In the genomic region with DNA sequence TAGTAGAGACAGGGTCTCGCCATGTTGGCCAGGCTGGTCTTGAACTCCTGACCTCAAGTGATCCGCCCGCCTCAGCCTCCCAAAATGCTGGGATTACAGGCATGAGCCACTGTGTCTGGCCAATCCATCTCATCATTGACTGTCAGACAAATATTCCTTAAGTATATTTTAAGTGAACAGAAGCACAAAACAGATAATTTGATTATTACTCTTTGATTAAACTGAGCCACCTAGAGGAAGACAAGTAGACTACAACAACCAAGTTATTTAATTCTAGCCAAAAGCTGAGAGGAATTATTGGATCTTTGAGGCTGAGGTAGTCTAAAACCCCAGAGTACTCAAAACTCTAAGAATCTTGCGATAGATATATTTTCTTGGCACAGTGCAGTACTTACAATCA, we compare ENCODE assay signal across 14 cellular contexts. TPM values are rescaled to one million over a fixed set of nuclear protein-coding genes. Genes with fewer than 3 reads are reported as not detected.
A peak's percentile ranks its signal among the peaks of the same experiment; 100 is the strongest.
DNase-seq lines count a peak whose midpoint lies in the region; ATAC-seq and TF ChIP-seq lines count a peak whose summit lies in the region.
"Had no signal": no experiment of that assay in that cellular context is flagged by ENCODE, and none has a peak within 500 bp of the region (broad histone marks: within the 10 kb centered on the region; RNA-seq: fewer than 3 reads in every experiment).

No MANE protein-coding gene starts in this region.

- no peaks in the 10 kb centered on the region for H3K9me3 Mint-ChIP-seq in osteocyte (ENCODE audit: unreplicated experiment)
- H3K9me3 Mint-ChIP-seq: activated naive CD4-positive, alpha-beta T cell treated with anti-CD3 and anti-CD28 coated beads, Interleukin-2, amount 10 ng/mL, durations not matched to agents 7 days and 5 days had no signal

- H3K79me2 ChIP-seq in SK-N-SH (ENCODE audit: insufficient read depth) (no peaks in the 10 kb centered on the region), Loucy (ENCODE audit: insufficient read depth, low read length) (no peaks in the 10 kb centered on the region)

- H3K4me1 Mint-ChIP-seq in osteocyte (ENCODE audit: unreplicated experiment): no peaks in the 10 kb centered on the region
- H3K4me1 Mint-ChIP-seq: activated naive CD4-positive, alpha-beta T cell treated with anti-CD3 and anti-CD28 coated beads, Interleukin-2, amount 10 ng/mL, durations not matched to agents 7 days and 5 days had no signal

- DNase-seq in SK-N-SH (no peak), cardiac fibroblast (ENCODE audit: low read depth in 2 of 2) (peak; percentile 3 to 9), osteocyte (ENCODE audit: extremely low spot score, unreplicated experiment) (no peak), Ammon's horn (ENCODE audit: low spot score) (no peak), kidney glomerular epithelial cell (lab: John Stamatoyannopoulos, UW) (no peak), gastrocnemius medialis (no peak)
- DNase-seq: activated naive CD4-positive, alpha-beta T cell treated with anti-CD3 and anti-CD28 coated beads, Interleukin-2, amount 10 ng/mL, durations not matched to agents 7 days and 5 days; NCI-H1417 treated with DMSO at 0.1 percent for 48 hours; NK-92 treated with Interleukin-12 subunit alpha and Interleukin-12 subunit beta, amount 100 ng/mL, for 24 hours; spleen had no signal

- H4K20me1 ChIP-seq in SK-N-SH (ENCODE audit: insufficient read depth) (no peaks in the 10 kb centered on the region), Loucy (ENCODE audit: insufficient read depth, low read length, poor library complexity, severe bottlenecking) (no peaks in the 10 kb centered on the region)

- intact Hi-C loops in gastrocnemius medialis (cut with DNase I; ENCODE audit: low total_unique reads): no loop called here

- H3K9me3 ChIP-seq in SK-N-SH: no peaks in the 10 kb centered on the region
- no peaks in the 10 kb centered on the region for H3K9me3 ChIP-seq in Loucy (ENCODE audit: insufficient read depth, low read depth, low read length)
- H3K9me3 ChIP-seq in gastrocnemius medialis: no peaks in the 10 kb centered on the region
- H3K9me3 ChIP-seq: spleen had no signal

- no peak for ATAC-seq in SK-N-SH treated with all-trans-retinoic acid at 6 μM for 48 hours
- no peak for ATAC-seq in gastrocnemius medialis

- no peak overlapping the region for H3K4me3 Mint-ChIP-seq in osteocyte (ENCODE audit: unreplicated experiment)
- H3K4me3 Mint-ChIP-seq: activated naive CD4-positive, alpha-beta T cell treated with anti-CD3 and anti-CD28 coated beads, Interleukin-2, amount 10 ng/mL, durations not matched to agents 7 days and 5 days had no signal

- no peak for TF ChIP-seq RAD21 in SK-N-SH (IDR thresholded peaks at IDR 0.05; ENCODE audit: low read length)

- H3F3A ChIP-seq in SK-N-SH (replicated peaks; ENCODE audit: insufficient read depth) (no peaks in the 10 kb centered on the region), Loucy (ENCODE audit: low read depth) (no peaks in the 10 kb centered on the region)

- CTCF ChIA-PET in SK-N-SH (lab: Yijun Ruan, JAX): interaction anchor here (0.8 to 1.4 kb wide), 5 partner anchors 11 to 202 kb away, joined by 3 to 4 read pairs (median 3); no protein-coding TSS in a partner anchor

- no peaks in the 10 kb centered on the region for H3K9me2 ChIP-seq in SK-N-SH
- H3K9me2 ChIP-seq in Loucy (replicated peaks; ENCODE audit: low read depth, low read length): no peaks in the 10 kb centered on the region

- H3K4me1 ChIP-seq in SK-N-SH (ENCODE audit: control insufficient read depth in 1 of 2, insufficient read depth in 2 of 2, low read depth in 1 of 2, low read length in 1 of 2) (no peaks in the 10 kb centered on the region), Loucy (ENCODE audit: insufficient read depth, low read length, poor library complexity, severe bottlenecking) (no peaks in the 10 kb centered on the region), gastrocnemius medialis (no peaks in the 10 kb centered on the region)
- H3K4me1 ChIP-seq: spleen had no signal

- WGBS in SK-N-SH (ENCODE audit: low lambda C conversion rate): 95% methylated on average over 4 of the region's 4 CpGs

- H3K27me3 ChIP-seq in SK-N-SH (ENCODE audit: insufficient read depth) (no peaks in the 10 kb centered on the region), Loucy (ENCODE audit: insufficient read depth, low read length, poor library complexity, severe bottlenecking) (no peaks in the 10 kb centered on the region), gastrocnemius medialis (no peaks in the 10 kb centered on the region)
- H3K27me3 ChIP-seq: spleen had no signal

- H3K36me3 ChIP-seq in SK-N-SH (replicated peaks in 1 of 2; ENCODE audit: control insufficient read depth in 1 of 2, insufficient read depth in 2 of 2, low read length in 1 of 2): peaks cover 5 to 15% of the 10 kb centered on the region in 2 experiments
- H3K36me3 ChIP-seq in Loucy (ENCODE audit: insufficient read depth, low read length): peaks cover 33% of the 10 kb centered on the region; the same call in 1 of the 2 replicates
- H3K36me3 ChIP-seq in gastrocnemius medialis: no peaks in the 10 kb centered on the region

- in situ Hi-C loops in gastrocnemius medialis (cut with MboI; ENCODE audit: low sequenced_read_pairs in 4 of 4): loop anchor here in 1 of 4 donors (25.0 kb wide), 1 partner anchor 142 kb away; no protein-coding TSS in a partner anchor

- peak; percentile 48 for TF ChIP-seq CTCF in SK-N-SH (IDR thresholded peaks at IDR 0.05)
- TF ChIP-seq CTCF in Loucy (conservative IDR thresholded peaks at IDR 0.05; ENCODE audit: low read length): peak; percentile 49
- TF ChIP-seq CTCF in cardiac fibroblast (IDR thresholded peaks at IDR 0.05; ENCODE audit: low read depth, low read length): peak; percentile 29
- peak; percentile 31 for TF ChIP-seq CTCF in osteocyte (IDR thresholded peaks at IDR 0.05)
- no peak for TF ChIP-seq CTCF in gastrocnemius medialis (IDR thresholded peaks at IDR 0.05 in 4 of 5, conservative IDR thresholded peaks at IDR 0.05 in 1 of 5)

- H3K4me3 ChIP-seq in SK-N-SH (ENCODE audit: low read depth in 2 of 2, low read length in 1 of 2) (no peak overlapping the region), Loucy (ENCODE audit: low read length, poor library complexity, severe bottlenecking) (no peak overlapping the region), cardiac fibroblast (replicated peaks in 1 of 2; ENCODE audit: low read depth in 2 of 2, low read length in 2 of 2) (no peak overlapping the region), gastrocnemius medialis (no peak overlapping the region)
- H3K4me3 ChIP-seq: spleen had no signal

- no peaks in the 10 kb centered on the region for H3K27me3 Mint-ChIP-seq in osteocyte (ENCODE audit: unreplicated experiment)
- H3K27me3 Mint-ChIP-seq: activated naive CD4-positive, alpha-beta T cell treated with anti-CD3 and anti-CD28 coated beads, Interleukin-2, amount 10 ng/mL, durations not matched to agents 7 days and 5 days had no signal

- TF ChIP-seq EP300 in SK-N-SH (IDR thresholded peaks at IDR 0.05; ENCODE audit: borderline replicate concordance in 1 of 2, low read depth in 1 of 2, low read length in 1 of 2): no peak

- peaks cover 3% of the 10 kb centered on the region for H3K36me3 Mint-ChIP-seq in osteocyte (ENCODE audit: unreplicated experiment)

- TF ChIP-seq POLR2A in gastrocnemius medialis (IDR thresholded peaks at IDR 0.05): no peak

- H3K9ac ChIP-seq in SK-N-SH (no peak overlapping the region), Loucy (ENCODE audit: low read depth, low read length, poor library complexity, severe bottlenecking) (no peak overlapping the region)

- H3K4me2 ChIP-seq in SK-N-SH: no peak overlapping the region
- no peak overlapping the region for H3K4me2 ChIP-seq in Loucy (ENCODE audit: low read depth, low read length, poor library complexity, severe bottlenecking)

- POLR2A ChIA-PET in SK-N-SH (lab: Yijun Ruan, JAX): no interaction called here

- no peak overlapping the region for H3K27ac Mint-ChIP-seq in osteocyte (ENCODE audit: unreplicated experiment)
- H3K27ac Mint-ChIP-seq: activated naive CD4-positive, alpha-beta T cell treated with anti-CD3 and anti-CD28 coated beads, Interleukin-2, amount 10 ng/mL, durations not matched to agents 7 days and 5 days had no signal

- no peak overlapping the region for H3K27ac ChIP-seq in SK-N-SH (ENCODE audit: low read depth in 2 of 2, low read length in 1 of 2)
- no peak overlapping the region for H3K27ac ChIP-seq in gastrocnemius medialis
- H3K27ac ChIP-seq: spleen had no signal

- H2AFZ ChIP-seq in SK-N-SH (ENCODE audit: low read depth): no peak overlapping the region
- H2AFZ ChIP-seq in Loucy (ENCODE audit: low read length): no peak overlapping the region

TF ChIP-seq in SK-N-SH, 30 proteins besides CTCF, POLR2A, EP300 and RAD21 (continues in another document):
- TF ChIP-seq RXRA (IDR thresholded peaks at IDR 0.05; ENCODE audit: borderline replicate concordance, low read depth) (no peak), GABPA (IDR thresholded peaks at IDR 0.05; ENCODE audit: low read depth) (no peak), RFX5 (IDR thresholded peaks at IDR 0.05; ENCODE audit: low read length) (no peak)
- TF ChIP-seq, protein P1, sequence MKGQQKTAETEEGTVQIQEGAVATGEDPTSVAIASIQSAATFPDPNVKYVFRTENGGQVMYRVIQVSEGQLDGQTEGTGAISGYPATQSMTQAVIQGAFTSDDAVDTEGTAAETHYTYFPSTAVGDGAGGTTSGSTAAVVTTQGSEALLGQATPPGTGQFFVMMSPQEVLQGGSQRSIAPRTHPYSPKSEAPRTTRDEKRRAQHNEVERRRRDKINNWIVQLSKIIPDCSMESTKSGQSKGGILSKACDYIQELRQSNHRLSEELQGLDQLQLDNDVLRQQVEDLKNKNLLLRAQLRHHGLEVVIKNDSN (IDR thresholded peaks at IDR 0.05; ENCODE audit: borderline replicate concordance, low read depth): no peak

TF ChIP-seq in SK-N-SH treated with all-trans-retinoic acid at 6 μM for 48 hours, 23 proteins besides CTCF, POLR2A, EP300 and RAD21:
- TF ChIP-seq RARB (CRISPR knock-in tag; IDR thresholded peaks at IDR 0.05): no peak

RNA-seq across cellular contexts. Expression of a gene that starts 1.2 kb away (rescaled TPM):
- not detected in 2 replicates for polyA plus RNA-seq in SK-N-SH (2012; rRNA removed)
- polyA plus RNA-seq in SK-N-SH (2012; cell fraction: cytosol; rRNA removed): 0.05 TPM in 1 of 2 replicates, not detected in the other
- 0.06 TPM in 1 of 2 replicates, not detected in the other for polyA plus RNA-seq in SK-N-SH (2012; cell fraction: nucleus; rRNA removed)
- not detected in 2 replicates for total RNA-seq in osteocyte
- total RNA-seq in gastrocnemius medialis: not detected
- total RNA-seq: glomerular endothelial cell, spleen, ureter had no signal

RNA-seq across cellular contexts. Expression of a gene that starts 54.4 kb away (rescaled TPM):
- 12.1 and 14.8 TPM in 2 replicates for polyA plus RNA-seq in SK-N-SH (2012; rRNA removed)
- 16.6 and 17.9 TPM in 2 replicates for polyA plus RNA-seq in SK-N-SH (2012; cell fraction: cytosol; rRNA removed)
- 5.2 and 10.9 TPM in 2 replicates for polyA plus RNA-seq in SK-N-SH (2012; cell fraction: nucleus; rRNA removed)
- total RNA-seq in osteocyte (17.5 and 23.1 TPM in 2 replicates), gastrocnemius medialis (under 1 TPM in 2 of 4 donors, not detected in 2; 0.42 to 0.56 TPM)

Comparison
In these comparisons a context has a peak if more than half of its experiments do, and no peak if none do; other contexts are left out.
1. DNase-seq: peak in cardiac fibroblast (2 of 2); none in SK-N-SH (single experiment), osteocyte (single experiment), Ammon's horn (single experiment), kidney glomerular epithelial cell (single experiment) and gastrocnemius medialis (0 of 2).
2. CTCF ChIP-seq: peak in SK-N-SH (single experiment), Loucy (single experiment), cardiac fibroblast (single experiment) and osteocyte (single experiment); none in gastrocnemius medialis (0 of 5).
3. RNA of a gene that starts 54.4 kb away (total RNA-seq): 17.5 to 23.1 TPM in osteocyte; 0.42 to 0.56 TPM in gastrocnemius medialis; every median in the first group is over 10 times any median in the second.